18 cellular contexts compared by ENCODE assay signal in the genomic region with DNA sequence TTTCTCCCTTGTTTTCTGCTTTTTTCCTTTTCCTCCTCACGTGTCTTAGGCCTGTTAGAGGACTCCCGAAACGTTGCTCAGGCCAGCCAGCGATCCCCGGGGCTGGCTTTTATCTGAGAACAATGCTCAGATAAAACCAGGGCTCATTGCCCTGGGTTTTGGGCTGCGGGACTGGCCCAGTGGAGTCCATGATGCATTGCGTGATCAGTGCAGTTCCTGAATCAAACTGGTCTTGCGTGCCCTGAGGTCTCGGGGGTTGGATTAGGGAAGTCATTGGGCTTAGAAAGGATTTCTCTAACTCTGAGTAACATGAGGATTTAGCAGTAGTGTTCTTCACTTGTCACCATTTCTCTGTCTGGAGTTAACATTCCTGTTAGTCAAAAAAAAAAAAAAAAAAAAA.
"Had no signal": no experiment of that assay in that cellular context is flagged by ENCODE, and none has a peak within 500 bp of the region (broad histone marks: within the 10 kb centered on the region; RNA-seq: fewer than 3 reads in every experiment).

No MANE protein-coding gene starts in this region.

- H3K9me3 Mint-ChIP-seq: activated B cell treated with CpG ODN at 0.5 μM for 24 hours; activated naive CD4-positive, alpha-beta T cell treated with anti-CD3 and anti-CD28 coated beads for 36 hours; activated T-cell treated with anti-CD3 and anti-CD28 coated beads, Interleukin-2, amount 50 U/mL, for 24 hours; natural killer cell had no signal

- H3K4me3 Mint-ChIP-seq: activated B cell treated with CpG ODN at 0.5 μM for 24 hours; activated CD4-positive, alpha-beta memory T cell treated with anti-CD3 and anti-CD28 coated beads, Interleukin-2, amount 10 ng/mL, durations not matched to agents 7 days and 5 days; activated CD8-positive, alpha-beta memory T cell treated with anti-CD3 and anti-CD28 coated beads, Interleukin-2, amount 10 ng/mL, durations not matched to agents 7 days and 5 days; activated naive CD4-positive, alpha-beta T cell treated with anti-CD3 and anti-CD28 coated beads for 36 hours; activated T-cell treated with anti-CD3 and anti-CD28 coated beads, Interleukin-2, amount 50 U/mL, for 24 hours; natural killer cell; stimulated activated naive CD8-positive, alpha-beta T cell treated with anti-CD3 and anti-CD28 coated beads, Interleukin-15, Interleukin-2, amounts not matched to agents 100 ng/mL and 50 ng/mL, for 24 hours; T-cell had no signal

- DNase-seq: activated B cell treated with CpG ODN at 0.5 μM for 24 hours; activated CD4-positive, alpha-beta memory T cell treated with anti-CD3 and anti-CD28 coated beads, Interleukin-2, amount 10 ng/mL, durations not matched to agents 7 days and 5 days; activated CD4-positive, alpha-beta T cell treated with anti-CD3 and anti-CD28 coated beads for 48 hours; activated CD8-positive, alpha-beta memory T cell treated with anti-CD3 and anti-CD28 coated beads, Interleukin-2, amount 10 ng/mL, durations not matched to agents 7 days and 5 days; activated naive CD4-positive, alpha-beta T cell treated with anti-CD3 and anti-CD28 coated beads for 36 hours; activated T-cell treated with anti-CD3 and anti-CD28 coated beads, Interleukin-2, amount 50 U/mL, for 24 hours; caudate nucleus; dorsolateral prefrontal cortex; foreskin keratinocyte; natural killer cell; posterior cingulate gyrus; retina; T-cell; uterus had no signal

- H3K27ac ChIP-seq: body of pancreas, dorsolateral prefrontal cortex, epithelial cell of prostate, foreskin keratinocyte, tibial nerve, uterus had no signal

- H3K27ac Mint-ChIP-seq: activated B cell treated with CpG ODN at 0.5 μM for 24 hours; activated CD4-positive, alpha-beta memory T cell treated with anti-CD3 and anti-CD28 coated beads, Interleukin-2, amount 10 ng/mL, durations not matched to agents 7 days and 5 days; activated CD8-positive, alpha-beta memory T cell treated with anti-CD3 and anti-CD28 coated beads, Interleukin-2, amount 10 ng/mL, durations not matched to agents 7 days and 5 days; activated naive CD4-positive, alpha-beta T cell treated with anti-CD3 and anti-CD28 coated beads for 36 hours; activated T-cell treated with anti-CD3 and anti-CD28 coated beads, Interleukin-2, amount 50 U/mL, for 24 hours; natural killer cell; stimulated activated naive CD8-positive, alpha-beta T cell treated with anti-CD3 and anti-CD28 coated beads, Interleukin-15, Interleukin-2, amounts not matched to agents 100 ng/mL and 50 ng/mL, for 24 hours; T-cell had no signal

- H3K9me3 ChIP-seq: body of pancreas, tibial nerve, uterus had no signal

- H3K27me3 ChIP-seq: body of pancreas, dorsolateral prefrontal cortex, foreskin keratinocyte, tibial nerve, uterus had no signal

- ATAC-seq: activated CD8-positive, alpha-beta memory T cell treated with anti-CD3 and anti-CD28 coated beads, Interleukin-2, amount 10 ng/mL, durations not matched to agents 7 days and 5 days; body of pancreas; foreskin keratinocyte; natural killer cell; T-cell had no signal

- H3K36me3 Mint-ChIP-seq: natural killer cell, T-cell had no signal

- H3K4me1 ChIP-seq: body of pancreas, foreskin keratinocyte, uterus had no signal

- H3K4me3 ChIP-seq: body of pancreas, dorsolateral prefrontal cortex, tibial nerve, uterus had no signal

- H3K27me3 Mint-ChIP-seq: activated B cell treated with CpG ODN at 0.5 μM for 24 hours; activated CD8-positive, alpha-beta memory T cell treated with anti-CD3 and anti-CD28 coated beads, Interleukin-2, amount 10 ng/mL, durations not matched to agents 7 days and 5 days; activated T-cell treated with anti-CD3 and anti-CD28 coated beads, Interleukin-2, amount 50 U/mL, for 24 hours; stimulated activated naive CD8-positive, alpha-beta T cell treated with anti-CD3 and anti-CD28 coated beads, Interleukin-15, Interleukin-2, amounts not matched to agents 100 ng/mL and 50 ng/mL, for 24 hours; T-cell had no signal

- H3K36me3 ChIP-seq: tibial nerve, uterus had no signal
